Comparison of ENCODE assay signal across 8 cellular contexts in the genomic region with DNA sequence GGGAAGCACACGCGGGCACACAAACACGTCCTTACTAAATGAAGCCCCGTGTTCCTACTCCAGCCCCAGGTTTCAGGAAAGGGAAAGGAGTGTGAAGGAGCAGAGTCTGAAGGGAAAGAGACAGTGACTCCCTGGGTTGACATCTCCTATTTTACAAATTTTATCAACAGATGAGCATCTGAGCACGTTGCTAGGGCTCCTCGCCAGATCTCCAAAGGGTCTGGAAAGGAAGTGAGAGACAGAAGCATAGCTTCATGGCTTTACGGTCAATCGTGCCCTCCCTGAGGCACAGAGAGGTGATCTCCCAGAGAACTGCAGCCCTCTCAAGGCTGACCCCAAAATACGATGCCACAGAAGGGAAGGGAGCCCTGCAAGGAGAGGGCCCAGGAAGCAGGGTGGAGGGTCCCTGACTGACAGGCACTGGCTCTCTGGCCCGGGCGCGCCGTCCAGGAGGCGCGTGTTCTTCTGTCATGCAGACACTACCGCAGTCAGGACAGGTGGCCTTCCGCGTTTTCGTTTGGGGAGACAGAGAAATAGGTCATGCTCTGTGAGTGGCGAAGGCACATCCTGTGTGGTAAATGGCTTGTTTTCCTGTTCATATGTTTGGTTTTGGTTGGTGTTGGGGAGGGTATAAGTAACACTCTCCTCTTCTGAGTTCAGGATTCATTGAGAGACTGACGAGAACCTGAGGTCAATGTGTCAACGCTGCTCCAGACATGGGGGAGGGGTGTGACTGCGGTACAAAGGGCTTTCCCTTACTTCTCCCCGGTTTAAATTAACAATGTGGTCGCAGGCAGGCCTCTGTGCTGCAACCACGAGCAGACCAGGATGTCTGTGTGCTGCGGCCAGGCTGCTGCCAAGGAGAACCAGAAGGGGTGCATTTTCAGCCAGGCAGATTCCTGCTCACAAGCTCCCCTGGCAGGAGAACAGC.
DNase-seq lines count a peak whose midpoint lies in the region; ATAC-seq and TF ChIP-seq lines count a peak whose summit lies in the region.
"Had no signal": no experiment of that assay in that cellular context is flagged by ENCODE, and none has a peak within 500 bp of the region (broad histone marks: within the 10 kb centered on the region; RNA-seq: fewer than 3 reads in every experiment).

No MANE protein-coding gene starts in this region.

- H3F3A ChIP-seq in GM23338 (replicated peaks; ENCODE audit: low read depth), result no peaks in the 10 kb centered on the region

- no peak overlapping the region for H3K4me2 ChIP-seq in GM23338

- H3K4me3 ChIP-seq in GM23338 (no peak overlapping the region), prostate gland (no peak overlapping the region)

- H3K9me2 ChIP-seq in GM23338 (ENCODE audit: insufficient read depth), result peaks cover 3% of the 10 kb centered on the region; the same call in 1 of the 2 replicates

- H4K20me1 ChIP-seq in GM23338 (replicated peaks; ENCODE audit: insufficient read depth), result no peaks in the 10 kb centered on the region

- ATAC-seq in GM23338, result peak; percentile 71

- peaks cover 15% of the 10 kb centered on the region for H3K4me1 Mint-ChIP-seq in GM23338
- peaks cover 9% of the 10 kb centered on the region for H3K4me1 Mint-ChIP-seq in T-helper 1 cell treated with Interleukin-12 subunit alpha and Interleukin-12 subunit beta and Interleukin-4 antibody, amounts not matched to agents 30 μg/mL and 1 μg/mL, for 36 hours (ENCODE audit: low read depth)

- DNase-seq in GM23338 (ENCODE audit: low spot score), result no peak
- DNase-seq in cerebellar cortex (ENCODE audit: low spot score), result peak; percentile 88
- DNase-seq in stimulated activated CD8-positive, alpha-beta memory T cell treated with anti-CD3 and anti-CD28 coated beads, Interleukin-7, amount 100 ng/mL, for 4 hours (ENCODE audit: low read depth in 2 of 2), result peak; percentile 5 to 11
- DNase-seq in prostate gland (ENCODE audit: low spot score), result no peak
- no peak for DNase-seq in NCI-H2081 (lab: John Stamatoyannopoulos, UW)
- no peak for DNase-seq in GM19238 (ENCODE audit: insufficient read length, low spot score)

- no peak overlapping the region for H3K4me3 Mint-ChIP-seq in GM23338
- H3K4me3 Mint-ChIP-seq in T-helper 1 cell treated with Interleukin-12 subunit alpha and Interleukin-12 subunit beta and Interleukin-4 antibody, amounts not matched to agents 30 μg/mL and 1 μg/mL, for 36 hours, result peak overlapping the region; percentile 28

- no peaks in the 10 kb centered on the region for H3K27me3 ChIP-seq in GM23338 (ENCODE audit: insufficient read depth)
- H3K27me3 ChIP-seq in prostate gland (replicated peaks; ENCODE audit: insufficient read depth), result no peaks in the 10 kb centered on the region

- H3K27ac Mint-ChIP-seq in GM23338, result peak overlapping the region; percentile 48; the same call in 1 of the 2 replicates
- H3K27ac Mint-ChIP-seq in T-helper 1 cell treated with Interleukin-12 subunit alpha and Interleukin-12 subunit beta and Interleukin-4 antibody, amounts not matched to agents 30 μg/mL and 1 μg/mL, for 36 hours, result no peak overlapping the region

- no peak for TF ChIP-seq POLR2A in prostate gland (IDR thresholded peaks at IDR 0.05)

- H3K79me2 ChIP-seq in GM23338 (replicated peaks; ENCODE audit: insufficient read depth), result no peaks in the 10 kb centered on the region

- H2AFZ ChIP-seq in GM23338, result peak overlapping the region; percentile 10; the same call in 1 of the 2 replicates

- H3K9me3 Mint-ChIP-seq in GM23338, result peaks cover 2% of the 10 kb centered on the region; the same call in 2 of the 3 replicates
- no peaks in the 10 kb centered on the region for H3K9me3 Mint-ChIP-seq in T-helper 1 cell treated with Interleukin-12 subunit alpha and Interleukin-12 subunit beta and Interleukin-4 antibody, amounts not matched to agents 30 μg/mL and 1 μg/mL, for 36 hours

- WGBS in prostate gland, result 68% methylated on average over 25 of the region's 27 CpGs

- no peaks in the 10 kb centered on the region for H3K4me1 ChIP-seq in GM23338 (ENCODE audit: insufficient read depth)
- no peaks in the 10 kb centered on the region for H3K4me1 ChIP-seq in prostate gland (replicated peaks)

- intact Hi-C loops in prostate gland (cut with DNase I), result no loop called here

- no peaks in the 10 kb centered on the region for H3K36me3 Mint-ChIP-seq in GM23338 (ENCODE audit: low read depth)
- no peaks in the 10 kb centered on the region for H3K36me3 Mint-ChIP-seq in T-helper 1 cell treated with Interleukin-12 subunit alpha and Interleukin-12 subunit beta and Interleukin-4 antibody, amounts not matched to agents 30 μg/mL and 1 μg/mL, for 36 hours (ENCODE audit: low read depth)

- no peaks in the 10 kb centered on the region for H3K36me3 ChIP-seq in GM23338 (ENCODE audit: insufficient read depth)
- no peaks in the 10 kb centered on the region for H3K36me3 ChIP-seq in prostate gland

- TF ChIP-seq CTCF in GM23338 (conservative IDR thresholded peaks at IDR 0.05; ENCODE audit: low read depth in 2 of 2) (no peak), prostate gland (IDR thresholded peaks at IDR 0.05) (no peak)

- H3K9me3 ChIP-seq in prostate gland, result no peaks in the 10 kb centered on the region

- H3K27ac ChIP-seq in GM23338 (ENCODE audit: low read depth) (no peak overlapping the region), prostate gland (no peak overlapping the region)
- H3K27ac ChIP-seq: RWPE1 had no signal

- H3K27me3 Mint-ChIP-seq in GM23338 (ENCODE audit: insufficient read depth, low read depth, poor library complexity), result peaks cover 12% of the 10 kb centered on the region
- H3K27me3 Mint-ChIP-seq in T-helper 1 cell treated with Interleukin-12 subunit alpha and Interleukin-12 subunit beta and Interleukin-4 antibody, amounts not matched to agents 30 μg/mL and 1 μg/mL, for 36 hours (ENCODE audit: low read depth), result peaks cover 3% of the 10 kb centered on the region

TF ChIP-seq in GM23338, 12 proteins besides CTCF, POLR2A, EP300 and RAD21 (continues in another document):
- TF ChIP-seq POLR2AphosphoS5 (IDR thresholded peaks at IDR 0.05; ENCODE audit: low read depth) (no peak), JUNB (IDR thresholded peaks at IDR 0.05; ENCODE audit: unreplicated experiment) (no peak), EZH2 (IDR thresholded peaks at IDR 0.05; ENCODE audit: low read depth, unreplicated experiment) (no peak)
- TF ChIP-seq, protein P1, sequence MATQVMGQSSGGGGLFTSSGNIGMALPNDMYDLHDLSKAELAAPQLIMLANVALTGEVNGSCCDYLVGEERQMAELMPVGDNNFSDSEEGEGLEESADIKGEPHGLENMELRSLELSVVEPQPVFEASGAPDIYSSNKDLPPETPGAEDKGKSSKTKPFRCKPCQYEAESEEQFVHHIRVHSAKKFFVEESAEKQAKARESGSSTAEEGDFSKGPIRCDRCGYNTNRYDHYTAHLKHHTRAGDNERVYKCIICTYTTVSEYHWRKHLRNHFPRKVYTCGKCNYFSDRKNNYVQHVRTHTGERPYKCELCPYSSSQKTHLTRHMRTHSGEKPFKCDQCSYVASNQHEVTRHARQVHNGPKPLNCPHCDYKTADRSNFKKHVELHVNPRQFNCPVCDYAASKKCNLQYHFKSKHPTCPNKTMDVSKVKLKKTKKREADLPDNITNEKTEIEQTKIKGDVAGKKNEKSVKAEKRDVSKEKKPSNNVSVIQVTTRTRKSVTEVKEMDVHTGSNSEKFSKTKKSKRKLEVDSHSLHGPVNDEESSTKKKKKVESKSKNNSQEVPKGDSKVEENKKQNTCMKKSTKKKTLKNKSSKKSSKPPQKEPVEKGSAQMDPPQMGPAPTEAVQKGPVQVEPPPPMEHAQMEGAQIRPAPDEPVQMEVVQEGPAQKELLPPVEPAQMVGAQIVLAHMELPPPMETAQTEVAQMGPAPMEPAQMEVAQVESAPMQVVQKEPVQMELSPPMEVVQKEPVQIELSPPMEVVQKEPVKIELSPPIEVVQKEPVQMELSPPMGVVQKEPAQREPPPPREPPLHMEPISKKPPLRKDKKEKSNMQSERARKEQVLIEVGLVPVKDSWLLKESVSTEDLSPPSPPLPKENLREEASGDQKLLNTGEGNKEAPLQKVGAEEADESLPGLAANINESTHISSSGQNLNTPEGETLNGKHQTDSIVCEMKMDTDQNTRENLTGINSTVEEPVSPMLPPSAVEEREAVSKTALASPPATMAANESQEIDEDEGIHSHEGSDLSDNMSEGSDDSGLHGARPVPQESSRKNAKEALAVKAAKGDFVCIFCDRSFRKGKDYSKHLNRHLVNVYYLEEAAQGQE (IDR thresholded peaks at IDR 0.05; ENCODE audit: unreplicated experiment), result no peak

Comparison
In these comparisons a context has a peak if more than half of its experiments do, and no peak if none do; other contexts are left out.
1. DNase-seq: peak in cerebellar cortex (single experiment) and stimulated activated CD8-positive, alpha-beta memory T cell treated with anti-CD3 and anti-CD28 coated beads, Interleukin-7, amount 100 ng/mL, for 4 hours (2 of 2); none in GM23338 (single experiment), prostate gland (single experiment), NCI-H2081 (0 of 2) and GM19238 (single experiment).